Comparison of ENCODE assay signal across 16 cellular contexts in the genomic region with DNA sequence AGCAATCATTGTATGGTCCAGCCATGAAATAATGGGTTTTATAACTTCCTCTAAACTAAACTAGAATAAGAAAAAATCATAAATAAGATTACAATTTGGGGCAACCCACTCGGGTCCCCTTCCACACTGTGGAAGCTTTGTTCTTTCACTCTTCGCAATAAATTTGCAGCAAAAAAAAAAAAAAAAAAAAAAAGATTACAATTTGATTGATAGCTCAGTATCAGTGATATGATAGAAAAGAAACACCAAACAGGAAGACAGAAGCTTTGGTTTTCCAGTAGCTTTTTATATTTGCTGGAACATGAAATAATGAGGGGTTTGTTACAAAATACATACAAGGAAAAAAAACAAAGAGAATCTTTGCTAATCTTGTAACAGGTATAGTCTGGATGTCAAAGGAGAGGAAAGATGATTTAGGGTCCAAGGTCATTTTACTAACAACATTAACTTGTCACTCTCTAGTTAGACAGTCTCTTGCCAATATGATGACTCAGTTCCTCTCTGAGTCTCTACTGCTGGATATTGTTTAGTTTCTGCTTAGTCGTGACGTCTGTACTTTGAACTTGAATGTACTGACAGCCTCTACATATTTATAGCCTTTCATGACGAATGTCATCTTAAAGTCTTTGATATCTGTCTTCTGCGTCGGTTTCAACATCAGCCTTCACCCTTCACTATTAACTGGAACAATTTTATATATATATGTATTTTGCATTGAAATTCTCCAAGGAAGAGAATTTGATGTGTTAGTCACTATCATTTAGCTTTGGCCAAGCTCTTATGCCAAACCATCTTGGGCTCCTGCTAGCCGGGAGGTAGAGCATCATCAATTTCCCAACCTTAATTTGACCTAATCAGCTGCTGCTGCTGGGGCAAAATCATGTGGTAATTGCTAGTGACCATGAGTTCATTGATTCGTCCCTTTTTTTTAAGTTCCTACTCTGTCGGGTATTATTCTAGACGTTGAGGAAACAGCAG.
DNase-seq lines count a peak whose midpoint lies in the region; ATAC-seq and TF ChIP-seq lines count a peak whose summit lies in the region.
"Had no signal": no experiment of that assay in that cellular context is flagged by ENCODE, and none has a peak within 500 bp of the region (broad histone marks: within the 10 kb centered on the region; RNA-seq: fewer than 3 reads in every experiment).

No MANE protein-coding gene starts in this region.

- peaks cover 0 to 7% (median 0%) of the 10 kb centered on the region in 5 donors for H3K9me3 Mint-ChIP-seq in CD8-positive, alpha-beta memory T cell

- no peaks in the 10 kb centered on the region for H3K36me3 Mint-ChIP-seq in CD8-positive, alpha-beta memory T cell
- H3K36me3 Mint-ChIP-seq: naive thymus-derived CD8-positive, alpha-beta T cell had no signal

- no peaks in the 10 kb centered on the region for H3K27me3 Mint-ChIP-seq in CD8-positive, alpha-beta memory T cell
- H3K27me3 Mint-ChIP-seq: naive thymus-derived CD8-positive, alpha-beta T cell had no signal

- H3K4me2 ChIP-seq in skeletal muscle satellite cell (ENCODE audit: low read length), result peak overlapping the region; percentile 41

- H3K4me3 ChIP-seq in fibroblast of pulmonary artery (replicated peaks; ENCODE audit: low read depth, low read length) (no peak overlapping the region), skeletal muscle satellite cell (ENCODE audit: low read length) (no peak overlapping the region)
- no peak overlapping the region for H3K4me3 ChIP-seq in CD8-positive, alpha-beta memory T cell (ENCODE audit: low read length)
- H3K4me3 ChIP-seq: gastrocnemius medialis, GM12878, thoracic aorta had no signal

- H3K9ac ChIP-seq in skeletal muscle satellite cell (ENCODE audit: low read depth, low read length), result peak overlapping the region; percentile 65

- H3K4me1 ChIP-seq in skeletal muscle satellite cell (ENCODE audit: control insufficient read depth, insufficient read depth, low read length), result peaks cover 26% of the 10 kb centered on the region
- no peaks in the 10 kb centered on the region for H3K4me1 ChIP-seq in CD8-positive, alpha-beta memory T cell (ENCODE audit: insufficient read depth, low read length)
- H3K4me1 ChIP-seq: gastrocnemius medialis had no signal

- H3K9me3 ChIP-seq in skeletal muscle satellite cell (replicated peaks; ENCODE audit: low read length), result no peaks in the 10 kb centered on the region
- H3K9me3 ChIP-seq in CD8-positive, alpha-beta memory T cell (ENCODE audit: low read length), result no peaks in the 10 kb centered on the region
- H3K9me3 ChIP-seq: gastrocnemius medialis, thoracic aorta had no signal

- peak; percentile 56 for ATAC-seq in SK-N-SH treated with all-trans-retinoic acid at 6 μM for 48 hours
- ATAC-seq in GM18861 (IDR thresholded peaks at IDR 0.05; ENCODE audit: unreplicated experiment), result no peak
- ATAC-seq: gastrocnemius medialis; GM12878; naive thymus-derived CD8-positive, alpha-beta T cell had no signal

- H3K27ac Mint-ChIP-seq in CD8-positive, alpha-beta memory T cell, result no peak overlapping the region
- H3K27ac Mint-ChIP-seq: naive thymus-derived CD8-positive, alpha-beta T cell had no signal

- no peak for TF ChIP-seq CTCF in fibroblast of pulmonary artery (IDR thresholded peaks at IDR 0.05; ENCODE audit: low read length, missing control alignments)

- POLR2A ChIA-PET in CD8-positive, alpha-beta memory T cell (lab: Charles Lee), result no interaction called here

- peak; percentile 81 for DNase-seq in HT1080 (ENCODE audit: low read depth)
- peak; percentile 88 for DNase-seq in fibroblast of pulmonary artery (ENCODE audit: low read depth)
- DNase-seq in activated CD4-positive, alpha-beta T cell treated with anti-CD3 and anti-CD28 coated beads, Interleukin-2, amount 50 U/mL, for 1 hour, result no peak
- no peak for DNase-seq in epidermal melanocyte (ENCODE audit: insufficient read length, low spot score)
- no peak for DNase-seq in CD8-positive, alpha-beta memory T cell
- DNase-seq: activated naive CD4-positive, alpha-beta T cell treated with anti-CD3 and anti-CD28 coated beads, Interleukin-2, amount 50 U/mL, for 16 hours; gastrocnemius medialis; H7; kidney; naive thymus-derived CD8-positive, alpha-beta T cell; NCI-H2029 treated with DMSO at 0.1 percent for 48 hours had no signal

- CTCF ChIA-PET in CD8-positive, alpha-beta memory T cell (lab: Charles Lee), result no interaction called here

- no peaks in the 10 kb centered on the region for H3K4me1 Mint-ChIP-seq in CD8-positive, alpha-beta memory T cell
- H3K4me1 Mint-ChIP-seq: naive thymus-derived CD8-positive, alpha-beta T cell had no signal

- H3K27ac ChIP-seq in CD8-positive, alpha-beta memory T cell (ENCODE audit: low read depth, low read length), result no peak overlapping the region
- H3K27ac ChIP-seq: gastrocnemius medialis, thoracic aorta had no signal

- H3K4me3 Mint-ChIP-seq in CD8-positive, alpha-beta memory T cell, result no peak overlapping the region
- H3K4me3 Mint-ChIP-seq: naive thymus-derived CD8-positive, alpha-beta T cell had no signal

- H3K27me3 ChIP-seq in skeletal muscle satellite cell (ENCODE audit: control insufficient read depth, insufficient read depth, low read length), result no peaks in the 10 kb centered on the region
- no peaks in the 10 kb centered on the region for H3K27me3 ChIP-seq in CD8-positive, alpha-beta memory T cell (ENCODE audit: insufficient read depth, low read length, poor library complexity, severe bottlenecking)
- H3K27me3 ChIP-seq: gastrocnemius medialis had no signal

- H3K36me3 ChIP-seq in skeletal muscle satellite cell (ENCODE audit: insufficient read depth, low read length), result no peaks in the 10 kb centered on the region
- H3K36me3 ChIP-seq in CD8-positive, alpha-beta memory T cell (ENCODE audit: insufficient read depth, low read length), result no peaks in the 10 kb centered on the region
- H3K36me3 ChIP-seq: gastrocnemius medialis, thoracic aorta had no signal

TF ChIP-seq in SK-N-SH treated with all-trans-retinoic acid at 6 μM for 48 hours, 23 proteins besides CTCF, POLR2A, EP300 and RAD21 (continues in another document):
- TF ChIP-seq, protein P1, sequence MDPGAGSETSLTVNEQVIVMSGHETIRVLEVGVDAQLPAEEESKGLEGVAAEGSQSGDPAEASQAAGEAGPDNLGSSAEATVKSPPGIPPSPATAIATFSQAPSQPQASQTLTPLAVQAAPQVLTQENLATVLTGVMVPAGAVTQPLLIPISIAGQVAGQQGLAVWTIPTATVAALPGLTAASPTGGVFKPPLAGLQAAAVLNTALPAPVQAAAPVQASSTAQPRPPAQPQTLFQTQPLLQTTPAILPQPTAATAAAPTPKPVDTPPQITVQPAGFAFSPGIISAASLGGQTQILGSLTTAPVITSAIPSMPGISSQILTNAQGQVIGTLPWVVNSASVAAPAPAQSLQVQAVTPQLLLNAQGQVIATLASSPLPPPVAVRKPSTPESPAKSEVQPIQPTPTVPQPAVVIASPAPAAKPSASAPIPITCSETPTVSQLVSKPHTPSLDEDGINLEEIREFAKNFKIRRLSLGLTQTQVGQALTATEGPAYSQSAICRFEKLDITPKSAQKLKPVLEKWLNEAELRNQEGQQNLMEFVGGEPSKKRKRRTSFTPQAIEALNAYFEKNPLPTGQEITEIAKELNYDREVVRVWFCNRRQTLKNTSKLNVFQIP (CRISPR knock-in tag; IDR thresholded peaks at IDR 0.05; ENCODE audit: borderline replicate concordance, low read depth), result no peak
- no peak for TF ChIP-seq RARB (CRISPR knock-in tag; IDR thresholded peaks at IDR 0.05)
- TF ChIP-seq TOX (CRISPR knock-in tag; IDR thresholded peaks at IDR 0.05; ENCODE audit: borderline replicate concordance), result peak; percentile 68
- no peak for TF ChIP-seq ZFP30 (CRISPR knock-in tag; IDR thresholded peaks at IDR 0.05)
- TF ChIP-seq, protein P2, sequence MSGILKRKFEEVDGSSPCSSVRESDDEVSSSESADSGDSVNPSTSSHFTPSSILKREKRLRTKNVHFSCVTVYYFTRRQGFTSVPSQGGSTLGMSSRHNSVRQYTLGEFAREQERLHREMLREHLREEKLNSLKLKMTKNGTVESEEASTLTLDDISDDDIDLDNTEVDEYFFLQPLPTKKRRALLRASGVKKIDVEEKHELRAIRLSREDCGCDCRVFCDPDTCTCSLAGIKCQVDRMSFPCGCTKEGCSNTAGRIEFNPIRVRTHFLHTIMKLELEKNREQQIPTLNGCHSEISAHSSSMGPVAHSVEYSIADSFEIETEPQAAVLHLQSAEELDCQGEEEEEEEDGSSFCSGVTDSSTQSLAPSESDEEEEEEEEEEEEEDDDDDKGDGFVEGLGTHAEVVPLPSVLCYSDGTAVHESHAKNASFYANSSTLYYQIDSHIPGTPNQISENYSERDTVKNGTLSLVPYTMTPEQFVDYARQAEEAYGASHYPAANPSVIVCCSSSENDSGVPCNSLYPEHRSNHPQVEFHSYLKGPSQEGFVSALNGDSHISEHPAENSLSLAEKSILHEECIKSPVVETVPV (CRISPR knock-in tag; IDR thresholded peaks at IDR 0.05), result 0 out of 2 replicates have a peak, but pooled peaks have one; percentile 22
- TF ChIP-seq BACH2 (CRISPR knock-in tag; IDR thresholded peaks at IDR 0.05; ENCODE audit: borderline replicate concordance), result no peak
- peak; percentile 84 for TF ChIP-seq ZC3H10 (CRISPR knock-in tag; IDR thresholded peaks at IDR 0.05)
- no peak for TF ChIP-seq ZNF565 (CRISPR knock-in tag; conservative IDR thresholded peaks at IDR 0.05; ENCODE audit: low read depth)
- no peak for TF ChIP-seq ZNF8 (CRISPR knock-in tag; IDR thresholded peaks at IDR 0.05)
- no peak for TF ChIP-seq OSR1 (CRISPR knock-in tag; IDR thresholded peaks at IDR 0.05)
- TF ChIP-seq ISL1 (CRISPR knock-in tag; IDR thresholded peaks at IDR 0.05), result peak; percentile 32; the same call in 1 of the 2 replicates
- TF ChIP-seq, protein P3, sequence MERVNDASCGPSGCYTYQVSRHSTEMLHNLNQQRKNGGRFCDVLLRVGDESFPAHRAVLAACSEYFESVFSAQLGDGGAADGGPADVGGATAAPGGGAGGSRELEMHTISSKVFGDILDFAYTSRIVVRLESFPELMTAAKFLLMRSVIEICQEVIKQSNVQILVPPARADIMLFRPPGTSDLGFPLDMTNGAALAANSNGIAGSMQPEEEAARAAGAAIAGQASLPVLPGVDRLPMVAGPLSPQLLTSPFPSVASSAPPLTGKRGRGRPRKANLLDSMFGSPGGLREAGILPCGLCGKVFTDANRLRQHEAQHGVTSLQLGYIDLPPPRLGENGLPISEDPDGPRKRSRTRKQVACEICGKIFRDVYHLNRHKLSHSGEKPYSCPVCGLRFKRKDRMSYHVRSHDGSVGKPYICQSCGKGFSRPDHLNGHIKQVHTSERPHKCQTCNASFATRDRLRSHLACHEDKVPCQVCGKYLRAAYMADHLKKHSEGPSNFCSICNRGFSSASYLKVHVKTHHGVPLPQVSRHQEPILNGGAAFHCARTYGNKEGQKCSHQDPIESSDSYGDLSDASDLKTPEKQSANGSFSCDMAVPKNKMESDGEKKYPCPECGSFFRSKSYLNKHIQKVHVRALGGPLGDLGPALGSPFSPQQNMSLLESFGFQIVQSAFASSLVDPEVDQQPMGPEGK (CRISPR knock-in tag; IDR thresholded peaks at IDR 0.05; ENCODE audit: borderline replicate concordance), result no peak
- TF ChIP-seq CSDC2 (CRISPR knock-in tag; IDR thresholded peaks at IDR 0.05), result no peak
- TF ChIP-seq TCF4 (CRISPR knock-in tag; IDR thresholded peaks at IDR 0.05; ENCODE audit: borderline replicate concordance), result no peak
- TF ChIP-seq ZNF70 (CRISPR knock-in tag; IDR thresholded peaks at IDR 0.05), result no peak

Comparison
In these comparisons a context has a peak if more than half of its experiments do, and no peak if none do; other contexts are left out.
1. DNase-seq: peak in HT1080 (single experiment) and fibroblast of pulmonary artery (single experiment); none in activated CD4-positive, alpha-beta T cell treated with anti-CD3 and anti-CD28 coated beads, Interleukin-2, amount 50 U/mL, for 1 hour (single experiment), epidermal melanocyte (single experiment) and CD8-positive, alpha-beta memory T cell (0 of 5).